ENCODE assay signal across 18 cellular contexts in genomic region chr4:9944431-9945425, GRCh38.
A peak's percentile ranks its signal among the peaks of the same experiment; 100 is the strongest.
DNase-seq lines count a peak whose midpoint lies in the region; ATAC-seq and TF ChIP-seq lines count a peak whose summit lies in the region.
"Had no signal": no experiment of that assay in that cellular context is flagged by ENCODE, and none has a peak within 500 bp of the region (broad histone marks: within the 10 kb centered on the region; RNA-seq: fewer than 3 reads in every experiment).

No MANE protein-coding gene starts in this region.

- no peaks in the 10 kb centered on the region for H3K9me3 Mint-ChIP-seq in effector memory CD8-positive, alpha-beta T cell
- H3K9me3 Mint-ChIP-seq: CD4-positive, alpha-beta T cell; IgD-negative memory B cell had no signal

- ATAC-seq in RWPE2 (ENCODE audit: low read depth) = peak; percentile 74
- ATAC-seq in HG02938 (IDR thresholded peaks at IDR 0.05; ENCODE audit: unreplicated experiment) = no peak
- no peak for ATAC-seq in HG02588 (IDR thresholded peaks at IDR 0.05; ENCODE audit: unreplicated experiment)
- ATAC-seq in effector memory CD8-positive, alpha-beta T cell (replicated peaks) = no peak

- H2BK5ac ChIP-seq in trophoblast cell (ENCODE audit: low read depth, low read length, poor library complexity) = no peak overlapping the region

- WGBS in GM23248 (ENCODE audit: low coverage in 1 of 2, low lambda C conversion rate in 2 of 2, missing lambda C conversion rate in 2 of 2), 2 experiments = 65 to 66% methylated on average over 13 of the region's 13 CpGs
- 86% methylated on average over 13 of the region's 13 CpGs for WGBS in esophagus muscularis mucosa
- no CpG with 5 or more reads among the region's 13 CpGs for WGBS in trophoblast cell (ENCODE audit: extremely low coverage, insufficient coverage, insufficient read length)

- no peaks in the 10 kb centered on the region for H3K79me1 ChIP-seq in trophoblast cell (ENCODE audit: low read length)

- no peaks in the 10 kb centered on the region for H4K20me1 ChIP-seq in GM23248 (ENCODE audit: insufficient read depth)

- no peak overlapping the region for H3K23ac ChIP-seq in trophoblast cell (ENCODE audit: low read length)

- no peak overlapping the region for H2AFZ ChIP-seq in GM23248
- H2AFZ ChIP-seq in trophoblast cell (ENCODE audit: insufficient read depth, low read length, poor library complexity) = no peak overlapping the region

- peaks cover 9 to 24% of the 10 kb centered on the region in 2 donors for H3K27me3 Mint-ChIP-seq in effector memory CD8-positive, alpha-beta T cell
- H3K27me3 Mint-ChIP-seq: CD4-positive, alpha-beta T cell had no signal

- no peak overlapping the region for H3K18ac ChIP-seq in trophoblast cell (ENCODE audit: low read length)

- in situ Hi-C loops in GM23248 (cut with MboI) = no loop called here

- H2BK120ac ChIP-seq in trophoblast cell (ENCODE audit: insufficient read depth, low read length, poor library complexity) = no peak overlapping the region

- H3K36me3 Mint-ChIP-seq in effector memory CD8-positive, alpha-beta T cell (ENCODE audit: insufficient read depth) = no peaks in the 10 kb centered on the region
- H3K36me3 Mint-ChIP-seq: IgD-negative memory B cell had no signal

- H4K8ac ChIP-seq in trophoblast cell (ENCODE audit: low read depth, low read length) = no peak overlapping the region

- no peak overlapping the region for H3K14ac ChIP-seq in trophoblast cell (ENCODE audit: low read length)

- H3K4me1 Mint-ChIP-seq in effector memory CD8-positive, alpha-beta T cell (ENCODE audit: low read depth in 2 of 2) = no peaks in the 10 kb centered on the region
- H3K4me1 Mint-ChIP-seq: IgD-negative memory B cell had no signal

- no peaks in the 10 kb centered on the region for H3K27me3 ChIP-seq in GM23248 (replicated peaks; ENCODE audit: insufficient read depth)
- H3K27me3 ChIP-seq in RWPE2 (ENCODE audit: insufficient read depth, poor library complexity, severe bottlenecking) = no peaks in the 10 kb centered on the region
- H3K27me3 ChIP-seq in esophagus muscularis mucosa = no peaks in the 10 kb centered on the region
- H3K27me3 ChIP-seq in trophoblast cell (ENCODE audit: insufficient read depth, low read length) = no peaks in the 10 kb centered on the region

- no peak overlapping the region for H3K9ac ChIP-seq in GM23248
- H3K9ac ChIP-seq in trophoblast cell (ENCODE audit: low read length) = no peak overlapping the region

- H2AK5ac ChIP-seq in trophoblast cell (ENCODE audit: low read length) = no peak overlapping the region

- H2BK12ac ChIP-seq in trophoblast cell (ENCODE audit: low read length) = no peak overlapping the region

- no peak for TF ChIP-seq EP300 in esophagus muscularis mucosa (IDR thresholded peaks at IDR 0.05)

- H4K91ac ChIP-seq in trophoblast cell (ENCODE audit: low read depth, low read length) = no peak overlapping the region

- TF ChIP-seq CTCF in RWPE2 (IDR thresholded peaks at IDR 0.05; ENCODE audit: poor library complexity, severe bottlenecking) = no peak
- TF ChIP-seq CTCF in esophagus muscularis mucosa (IDR thresholded peaks at IDR 0.05) = no peak

- no peaks in the 10 kb centered on the region for H3F3A ChIP-seq in GM23248 (ENCODE audit: insufficient read depth)

- H3K4me3 Mint-ChIP-seq in effector memory CD8-positive, alpha-beta T cell = no peak overlapping the region
- H3K4me3 Mint-ChIP-seq: CD4-positive, alpha-beta T cell; IgD-negative memory B cell had no signal

- no peaks in the 10 kb centered on the region for H3K36me3 ChIP-seq in GM23248 (ENCODE audit: low read depth)
- H3K36me3 ChIP-seq in RWPE2 (ENCODE audit: low read depth) = peaks cover 44% of the 10 kb centered on the region
- peaks cover 0 to 12% (median 5%) of the 10 kb centered on the region in 4 donors for H3K36me3 ChIP-seq in esophagus muscularis mucosa
- H3K36me3 ChIP-seq in trophoblast cell (ENCODE audit: control insufficient read depth in 1 of 2, insufficient read depth in 2 of 2, low read length in 2 of 2) = no peaks in the 10 kb centered on the region
- H3K36me3 ChIP-seq: SJCRH30 had no signal

- intact Hi-C loops in esophagus muscularis mucosa (cut with DNase I) = no loop called here

- H3K4me3 ChIP-seq in GM23248 (no peak overlapping the region), RWPE2 (ENCODE audit: severe bottlenecking) (no peak overlapping the region), esophagus muscularis mucosa (no peak overlapping the region), trophoblast cell (ENCODE audit: low read depth, low read length) (no peak overlapping the region)
- H3K4me3 ChIP-seq: SJCRH30 had no signal

- H3K9me2 ChIP-seq in GM23248 (ENCODE audit: insufficient read depth) = no peaks in the 10 kb centered on the region

- peak; percentile 43 for DNase-seq in GM23248
- DNase-seq in RWPE2 (ENCODE audit: low spot score) = no peak
- peak; percentile 78 for DNase-seq in esophagus muscularis mucosa (ENCODE audit: extremely low spot score)
- DNase-seq in trophoblast cell = peak; percentile 15 to 43
- no peak for DNase-seq in effector memory CD8-positive, alpha-beta T cell
- DNase-seq in NK-92 treated with Interleukin-12 subunit alpha and Interleukin-12 subunit beta, amount 100 ng/mL, for 24 hours (lab: John Stamatoyannopoulos, UW) = no peak
- DNase-seq: ACHN; CD4-positive, alpha-beta T cell; DMS79 treated with DMSO at 0.1 percent for 48 hours; GF-D8; NCI-H1048; NCI-H146; NCI-H2081 treated with DMSO at 0.1 percent for 48 hours; NCI-H524; SJCRH30 had no signal

- no peaks in the 10 kb centered on the region for H3K9me3 ChIP-seq in GM23248 (ENCODE audit: low read depth)
- no peaks in the 10 kb centered on the region for H3K9me3 ChIP-seq in RWPE2 (ENCODE audit: severe bottlenecking)
- no peaks in the 10 kb centered on the region for H3K9me3 ChIP-seq in esophagus muscularis mucosa
- peaks cover 3% of the 10 kb centered on the region for H3K9me3 ChIP-seq in trophoblast cell (ENCODE audit: insufficient read depth, low read depth, low read length)
- H3K9me3 ChIP-seq: SJCRH30 had no signal

- no peak overlapping the region for H3K27ac Mint-ChIP-seq in effector memory CD8-positive, alpha-beta T cell
- H3K27ac Mint-ChIP-seq: CD4-positive, alpha-beta T cell; IgD-negative memory B cell had no signal

- H3K4me2 ChIP-seq in GM23248 (ENCODE audit: unreplicated experiment) (no peak overlapping the region), trophoblast cell (ENCODE audit: low read length) (no peak overlapping the region)

- H3K79me2 ChIP-seq in GM23248 (ENCODE audit: insufficient read depth) (no peaks in the 10 kb centered on the region), trophoblast cell (ENCODE audit: control insufficient read depth, insufficient read depth, low read length, poor library complexity) (no peaks in the 10 kb centered on the region)

- no peak overlapping the region for H4K12ac ChIP-seq in trophoblast cell (ENCODE audit: low read depth, low read length)

- no peaks in the 10 kb centered on the region for H3K4me1 ChIP-seq in GM23248 (ENCODE audit: insufficient read depth)
- H3K4me1 ChIP-seq in RWPE2 (ENCODE audit: insufficient read depth, poor library complexity, severe bottlenecking) = peaks cover 4% of the 10 kb centered on the region
- peaks cover 0 to 6% (median 0%) of the 10 kb centered on the region in 4 donors for H3K4me1 ChIP-seq in esophagus muscularis mucosa
- H3K4me1 ChIP-seq in trophoblast cell (ENCODE audit: control insufficient read depth in 1 of 2, insufficient read depth in 2 of 2, low read length in 2 of 2) = no peaks in the 10 kb centered on the region
- H3K4me1 ChIP-seq: SJCRH30 had no signal

- no peak overlapping the region for H3K4ac ChIP-seq in trophoblast cell (ENCODE audit: low read depth, low read length)

- TF ChIP-seq POLR2A in esophagus muscularis mucosa (IDR thresholded peaks at IDR 0.05; ENCODE audit: low read depth) = no peak

- H3K27ac ChIP-seq in GM23248 (no peak overlapping the region), RWPE2 (ENCODE audit: poor library complexity, severe bottlenecking) (peak overlapping the region; percentile 11), esophagus muscularis mucosa (replicated peaks in 1 of 4) (no peak overlapping the region), trophoblast cell (ENCODE audit: low read depth, low read length) (no peak overlapping the region)
- H3K27ac ChIP-seq: SJCRH30 had no signal

Comparison
In these comparisons a context has a peak if more than half of its experiments do, and no peak if none do; other contexts are left out.
1. DNase-seq: peak in GM23248 (single experiment), esophagus muscularis mucosa (single experiment) and trophoblast cell (2 of 2); none in RWPE2 (single experiment), effector memory CD8-positive, alpha-beta T cell (0 of 3) and NK-92 treated with Interleukin-12 subunit alpha and Interleukin-12 subunit beta, amount 100 ng/mL, for 24 hours (single experiment).